Comparison of ENCODE assay signal across 7 cellular contexts in the genomic region with DNA sequence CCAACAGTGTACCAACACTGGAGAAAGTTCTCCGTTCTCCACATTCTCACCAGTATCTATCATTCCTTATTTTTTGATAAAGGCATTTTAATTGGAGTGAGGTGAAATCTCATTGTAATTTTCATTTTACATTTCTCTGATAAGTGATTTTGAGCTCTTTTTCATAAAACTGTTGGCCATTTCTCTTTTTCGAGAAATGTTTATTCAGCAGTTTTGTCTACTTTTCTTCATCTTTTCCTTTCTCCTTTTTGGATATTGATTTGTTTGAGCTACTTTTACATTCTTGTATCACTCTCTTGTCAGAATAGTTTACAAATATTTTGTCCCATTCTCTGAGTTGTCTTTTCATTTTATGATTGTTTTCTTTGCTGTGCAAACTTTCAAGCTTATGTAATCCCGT.
"Had no signal": no experiment of that assay in that cellular context is flagged by ENCODE, and none has a peak within 500 bp of the region (broad histone marks: within the 10 kb centered on the region; RNA-seq: fewer than 3 reads in every experiment).

No MANE protein-coding gene starts in this region.

- H3K9ac ChIP-seq: GM23248 had no signal

- H3K27ac ChIP-seq: GM23248, HL-60 had no signal

- FAIRE-seq: H54 had no signal

- H3K4me3 ChIP-seq: GM23248 had no signal

- H2AFZ ChIP-seq: GM23248 had no signal

- DNase-seq: GM23248, GOT3, H9, HCEC 1CT, KG1 had no signal
